1 cellular context compared by ENCODE assay signal in the genomic region with DNA sequence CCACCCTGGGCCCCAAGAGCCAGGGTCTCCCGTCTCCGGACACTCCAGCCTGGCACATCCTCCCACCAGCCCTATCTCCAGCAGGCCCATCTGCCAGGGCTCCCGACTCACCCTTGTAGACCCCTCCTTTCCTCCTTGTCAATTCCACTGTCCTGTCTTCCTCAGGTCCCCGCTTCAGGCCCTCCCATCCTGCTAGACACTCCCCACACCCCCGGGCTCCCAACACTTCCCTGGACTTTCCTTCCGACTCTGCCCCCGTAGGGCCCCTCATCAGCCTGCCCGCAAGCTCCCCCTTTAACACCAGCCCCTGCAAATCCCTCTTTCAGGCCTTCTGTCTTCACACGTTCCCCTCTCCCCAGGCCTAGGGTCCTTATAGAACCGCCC.
TF ChIP-seq lines count a peak whose summit lies in the region.

No MANE protein-coding gene starts in this region.

TF ChIP-seq in GM23338, 12 proteins besides CTCF, POLR2A, EP300 and RAD21 (continued from another document):
- TF ChIP-seq, protein P1, sequence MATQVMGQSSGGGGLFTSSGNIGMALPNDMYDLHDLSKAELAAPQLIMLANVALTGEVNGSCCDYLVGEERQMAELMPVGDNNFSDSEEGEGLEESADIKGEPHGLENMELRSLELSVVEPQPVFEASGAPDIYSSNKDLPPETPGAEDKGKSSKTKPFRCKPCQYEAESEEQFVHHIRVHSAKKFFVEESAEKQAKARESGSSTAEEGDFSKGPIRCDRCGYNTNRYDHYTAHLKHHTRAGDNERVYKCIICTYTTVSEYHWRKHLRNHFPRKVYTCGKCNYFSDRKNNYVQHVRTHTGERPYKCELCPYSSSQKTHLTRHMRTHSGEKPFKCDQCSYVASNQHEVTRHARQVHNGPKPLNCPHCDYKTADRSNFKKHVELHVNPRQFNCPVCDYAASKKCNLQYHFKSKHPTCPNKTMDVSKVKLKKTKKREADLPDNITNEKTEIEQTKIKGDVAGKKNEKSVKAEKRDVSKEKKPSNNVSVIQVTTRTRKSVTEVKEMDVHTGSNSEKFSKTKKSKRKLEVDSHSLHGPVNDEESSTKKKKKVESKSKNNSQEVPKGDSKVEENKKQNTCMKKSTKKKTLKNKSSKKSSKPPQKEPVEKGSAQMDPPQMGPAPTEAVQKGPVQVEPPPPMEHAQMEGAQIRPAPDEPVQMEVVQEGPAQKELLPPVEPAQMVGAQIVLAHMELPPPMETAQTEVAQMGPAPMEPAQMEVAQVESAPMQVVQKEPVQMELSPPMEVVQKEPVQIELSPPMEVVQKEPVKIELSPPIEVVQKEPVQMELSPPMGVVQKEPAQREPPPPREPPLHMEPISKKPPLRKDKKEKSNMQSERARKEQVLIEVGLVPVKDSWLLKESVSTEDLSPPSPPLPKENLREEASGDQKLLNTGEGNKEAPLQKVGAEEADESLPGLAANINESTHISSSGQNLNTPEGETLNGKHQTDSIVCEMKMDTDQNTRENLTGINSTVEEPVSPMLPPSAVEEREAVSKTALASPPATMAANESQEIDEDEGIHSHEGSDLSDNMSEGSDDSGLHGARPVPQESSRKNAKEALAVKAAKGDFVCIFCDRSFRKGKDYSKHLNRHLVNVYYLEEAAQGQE (IDR thresholded peaks at IDR 0.05; ENCODE audit: unreplicated experiment), result no peak
- no peak for TF ChIP-seq POLR2AphosphoS5 (IDR thresholded peaks at IDR 0.05; ENCODE audit: low read depth)
- TF ChIP-seq, protein P2, sequence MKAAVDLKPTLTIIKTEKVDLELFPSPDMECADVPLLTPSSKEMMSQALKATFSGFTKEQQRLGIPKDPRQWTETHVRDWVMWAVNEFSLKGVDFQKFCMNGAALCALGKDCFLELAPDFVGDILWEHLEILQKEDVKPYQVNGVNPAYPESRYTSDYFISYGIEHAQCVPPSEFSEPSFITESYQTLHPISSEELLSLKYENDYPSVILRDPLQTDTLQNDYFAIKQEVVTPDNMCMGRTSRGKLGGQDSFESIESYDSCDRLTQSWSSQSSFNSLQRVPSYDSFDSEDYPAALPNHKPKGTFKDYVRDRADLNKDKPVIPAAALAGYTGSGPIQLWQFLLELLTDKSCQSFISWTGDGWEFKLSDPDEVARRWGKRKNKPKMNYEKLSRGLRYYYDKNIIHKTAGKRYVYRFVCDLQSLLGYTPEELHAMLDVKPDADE (IDR thresholded peaks at IDR 0.05), result no peak
- no peak for TF ChIP-seq NANOG (IDR thresholded peaks at IDR 0.05; ENCODE audit: borderline replicate concordance)
- TF ChIP-seq ZNF331 (CRISPR knock-in tag; IDR thresholded peaks at IDR 0.05; ENCODE audit: low read depth), result no peak
- TF ChIP-seq ZNF114 (CRISPR knock-in tag; IDR thresholded peaks at IDR 0.05), result no peak
